ENCODE assay signal across 3 cellular contexts in the genomic region with DNA sequence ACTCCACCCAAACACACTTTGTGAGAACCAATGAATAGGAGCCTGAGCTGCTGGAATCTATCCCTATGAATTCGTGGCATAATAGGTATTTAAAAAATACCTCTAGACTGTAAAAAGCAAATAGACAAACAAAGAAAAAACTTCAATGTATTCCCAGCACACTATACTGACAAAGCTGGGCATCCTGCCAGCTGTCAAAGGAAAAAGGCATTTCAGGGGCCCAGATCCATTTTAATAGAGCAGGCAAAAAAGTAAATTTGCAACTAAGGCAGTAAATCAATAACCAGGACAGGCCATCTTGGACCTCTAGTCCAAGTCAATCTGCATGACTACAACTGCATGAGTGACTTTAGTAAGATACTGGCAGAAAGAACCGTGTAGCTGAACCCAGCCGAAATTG.
TF ChIP-seq lines count a peak whose summit lies in the region.

No MANE protein-coding gene starts in this region.

TF ChIP-seq in HEK293, 187 proteins besides CTCF, POLR2A, EP300 and RAD21 (continued from another document):
- TF ChIP-seq, protein P1, sequence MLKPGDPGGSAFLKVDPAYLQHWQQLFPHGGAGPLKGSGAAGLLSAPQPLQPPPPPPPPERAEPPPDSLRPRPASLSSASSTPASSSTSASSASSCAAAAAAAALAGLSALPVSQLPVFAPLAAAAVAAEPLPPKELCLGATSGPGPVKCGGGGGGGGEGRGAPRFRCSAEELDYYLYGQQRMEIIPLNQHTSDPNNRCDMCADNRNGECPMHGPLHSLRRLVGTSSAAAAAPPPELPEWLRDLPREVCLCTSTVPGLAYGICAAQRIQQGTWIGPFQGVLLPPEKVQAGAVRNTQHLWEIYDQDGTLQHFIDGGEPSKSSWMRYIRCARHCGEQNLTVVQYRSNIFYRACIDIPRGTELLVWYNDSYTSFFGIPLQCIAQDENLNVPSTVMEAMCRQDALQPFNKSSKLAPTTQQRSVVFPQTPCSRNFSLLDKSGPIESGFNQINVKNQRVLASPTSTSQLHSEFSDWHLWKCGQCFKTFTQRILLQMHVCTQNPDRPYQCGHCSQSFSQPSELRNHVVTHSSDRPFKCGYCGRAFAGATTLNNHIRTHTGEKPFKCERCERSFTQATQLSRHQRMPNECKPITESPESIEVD (tag by site-specific recombination; IDR thresholded peaks at IDR 0.05) = peak; percentile 98
- TF ChIP-seq ZNF561 (tag by site-specific recombination; IDR thresholded peaks at IDR 0.05; ENCODE audit: borderline replicate concordance) = 0 out of 2 replicates have a peak, but pooled peaks have one; percentile 26

TF ChIP-seq in K562, 482 proteins besides CTCF, POLR2A, EP300 and RAD21 (continued from another document):
- TF ChIP-seq, protein P2, sequence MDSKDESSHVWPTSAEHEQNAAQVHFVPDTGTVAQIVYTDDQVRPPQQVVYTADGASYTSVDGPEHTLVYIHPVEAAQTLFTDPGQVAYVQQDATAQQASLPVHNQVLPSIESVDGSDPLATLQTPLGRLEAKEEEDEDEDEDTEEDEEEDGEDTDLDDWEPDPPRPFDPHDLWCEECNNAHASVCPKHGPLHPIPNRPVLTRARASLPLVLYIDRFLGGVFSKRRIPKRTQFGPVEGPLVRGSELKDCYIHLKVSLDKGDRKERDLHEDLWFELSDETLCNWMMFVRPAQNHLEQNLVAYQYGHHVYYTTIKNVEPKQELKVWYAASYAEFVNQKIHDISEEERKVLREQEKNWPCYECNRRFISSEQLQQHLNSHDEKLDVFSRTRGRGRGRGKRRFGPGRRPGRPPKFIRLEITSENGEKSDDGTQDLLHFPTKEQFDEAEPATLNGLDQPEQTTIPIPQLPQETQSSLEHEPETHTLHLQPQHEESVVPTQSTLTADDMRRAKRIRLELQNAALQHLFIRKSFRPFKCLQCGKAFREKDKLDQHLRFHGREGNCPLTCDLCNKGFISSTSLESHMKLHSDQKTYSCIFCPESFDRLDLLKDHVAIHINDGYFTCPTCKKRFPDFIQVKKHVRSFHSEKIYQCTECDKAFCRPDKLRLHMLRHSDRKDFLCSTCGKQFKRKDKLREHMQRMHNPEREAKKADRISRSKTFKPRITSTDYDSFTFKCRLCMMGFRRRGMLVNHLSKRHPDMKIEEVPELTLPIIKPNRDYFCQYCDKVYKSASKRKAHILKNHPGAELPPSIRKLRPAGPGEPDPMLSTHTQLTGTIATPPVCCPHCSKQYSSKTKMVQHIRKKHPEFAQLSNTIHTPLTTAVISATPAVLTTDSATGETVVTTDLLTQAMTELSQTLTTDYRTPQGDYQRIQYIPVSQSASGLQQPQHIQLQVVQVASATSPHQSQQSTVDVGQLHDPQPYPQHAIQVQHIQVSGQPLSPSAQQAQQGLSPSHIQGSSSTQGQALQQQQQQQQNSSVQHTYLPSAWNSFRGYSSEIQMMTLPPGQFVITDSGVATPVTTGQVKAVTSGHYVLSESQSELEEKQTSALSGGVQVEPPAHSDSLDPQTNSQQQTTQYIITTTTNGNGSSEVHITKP (IDR thresholded peaks at IDR 0.05; ENCODE audit: partially characterized antibody) = no peak
- no peak for TF ChIP-seq CREB1 (IDR thresholded peaks at IDR 0.05)
- TF ChIP-seq CREB1 (CRISPR knock-in tag; IDR thresholded peaks at IDR 0.05) = no peak
- TF ChIP-seq KHSRP (IDR thresholded peaks at IDR 0.05) = no peak

TF ChIP-seq in GM12891, 5 proteins besides CTCF, POLR2A, EP300 and RAD21 (continued from another document):
- no peak for TF ChIP-seq POLR2AphosphoS5 (IDR thresholded peaks at IDR 0.05; ENCODE audit: low read depth, low read length)
